In genomic region chr11:2138436-2139117, GRCh38 we compare ENCODE assay signal across 10 cellular contexts. TPM values are rescaled to one million over a fixed set of nuclear protein-coding genes. Genes with fewer than 3 reads are reported as not detected.
DNase-seq lines count a peak whose midpoint lies in the region; ATAC-seq and TF ChIP-seq lines count a peak whose summit lies in the region.
"Had no signal": no experiment of that assay in that cellular context is flagged by ENCODE, and none has a peak within 500 bp of the region (broad histone marks: within the 10 kb centered on the region; RNA-seq: fewer than 3 reads in every experiment).

No MANE protein-coding gene starts in this region.

- no peaks in the 10 kb centered on the region; the same call in none of the 2 replicates for H3K27me3 ChIP-seq in Caco-2 (replicated peaks; ENCODE audit: control insufficient read depth, insufficient read depth, low read length)
- peaks cover 10% of the 10 kb centered on the region for H3K27me3 ChIP-seq in PC-9 (ENCODE audit: insufficient read depth, low read depth)
- peaks cover 5 to 100% (median 45%) of the 10 kb centered on the region in 4 donors for H3K27me3 ChIP-seq in esophagus muscularis mucosa
- peaks cover 47% of the 10 kb centered on the region for H3K27me3 ChIP-seq in trophoblast cell (ENCODE audit: insufficient read depth, low read length)

- H3K9me2 ChIP-seq in PC-9 (ENCODE audit: insufficient read depth) = no peaks in the 10 kb centered on the region

- H4K8ac ChIP-seq in trophoblast cell (ENCODE audit: low read depth, low read length) = peak overlapping the region; percentile 44

- no peak overlapping the region for H3K27ac ChIP-seq in PC-9
- peak overlapping the region in 3 of 4 donors; percentile 19 to 36 (median 23) for H3K27ac ChIP-seq in esophagus muscularis mucosa (replicated peaks in 1 of 4)
- H3K27ac ChIP-seq in trophoblast cell (ENCODE audit: low read depth, low read length) = no peak overlapping the region

- no peak overlapping the region for H2AK5ac ChIP-seq in trophoblast cell (ENCODE audit: low read length)

- TF ChIP-seq EP300 in esophagus muscularis mucosa (IDR thresholded peaks at IDR 0.05) = no peak

- no peak overlapping the region for H2BK120ac ChIP-seq in trophoblast cell (ENCODE audit: insufficient read depth, low read length, poor library complexity)

- H3K4ac ChIP-seq in trophoblast cell (ENCODE audit: low read depth, low read length) = peak overlapping the region; percentile 27

- no peak for TF ChIP-seq CTCF in Caco-2 (IDR thresholded peaks at IDR 0.05; ENCODE audit: insufficient read depth in 1 of 2, low read depth in 1 of 2, low read length in 1 of 2, severe bottlenecking in 1 of 2, unreplicated experiment in 1 of 2)
- no peak for TF ChIP-seq CTCF in PC-9 (conservative IDR thresholded peaks at IDR 0.05)
- no peak for TF ChIP-seq CTCF in esophagus muscularis mucosa (IDR thresholded peaks at IDR 0.05)

- peak overlapping the region; percentile 42 for H3K14ac ChIP-seq in trophoblast cell (ENCODE audit: low read length)

- peaks cover 16% of the 10 kb centered on the region for H3F3A ChIP-seq in PC-9 (ENCODE audit: insufficient read depth, low read depth)

- H4K12ac ChIP-seq in trophoblast cell (ENCODE audit: low read depth, low read length) = no peak overlapping the region

- 1% methylated on average over 44 of the region's 67 CpGs for WGBS in esophagus muscularis mucosa
- WGBS in trophoblast cell (ENCODE audit: extremely low coverage, insufficient coverage, insufficient read length) = no CpG with 5 or more reads among the region's 67 CpGs

- H3K79me2 ChIP-seq in PC-9 (ENCODE audit: low read depth) = no peaks in the 10 kb centered on the region
- H3K79me2 ChIP-seq in trophoblast cell (ENCODE audit: control insufficient read depth, insufficient read depth, low read length, poor library complexity) = peaks cover 5% of the 10 kb centered on the region

- H3K4me2 ChIP-seq in PC-9 = peak overlapping the region; percentile 59; the same call in 1 of the 2 replicates
- peak overlapping the region; percentile 55 for H3K4me2 ChIP-seq in trophoblast cell (ENCODE audit: low read length)

- H3K27ac Mint-ChIP-seq in Caco-2 (ENCODE audit: unreplicated experiment) = peak overlapping the region; percentile 30

- CTCF ChIA-PET in Caco-2 (lab: Charles Lee) = interaction anchor here (0.6 to 2.9 kb wide), 7 partner anchors 12 to 1319 kb away, joined by 3 to 28 read pairs (median 4); no protein-coding TSS in a partner anchor
- CTCF ChIA-PET in PC-9 (lab: Charles Lee) = no interaction called here

- peaks cover 12% of the 10 kb centered on the region for H3K79me1 ChIP-seq in trophoblast cell (ENCODE audit: low read length)

- H2AFZ ChIP-seq in PC-9 (no peak overlapping the region), trophoblast cell (ENCODE audit: insufficient read depth, low read length, poor library complexity) (no peak overlapping the region)

- H3K23ac ChIP-seq in trophoblast cell (ENCODE audit: low read length) = no peak overlapping the region

- H4K20me1 ChIP-seq in PC-9 (ENCODE audit: insufficient read depth) = no peaks in the 10 kb centered on the region

- BruUV-seq in Caco-2 (replicated peaks; lab: Mats Ljungman, UMichigan) (TSS peak; percentile 29), PC-9 (replicated peaks; lab: Mats Ljungman, UMichigan) (no TSS peak)

- peak overlapping the region; percentile 61 for H4K91ac ChIP-seq in trophoblast cell (ENCODE audit: low read depth, low read length)

- no peak for ATAC-seq in HG03097 (IDR thresholded peaks at IDR 0.05; ENCODE audit: low FRiP score, unreplicated experiment)

- H3K9me3 ChIP-seq in Caco-2 (no peaks in the 10 kb centered on the region), PC-9 (ENCODE audit: insufficient read depth, low read depth) (no peaks in the 10 kb centered on the region), esophagus muscularis mucosa (no peaks in the 10 kb centered on the region), trophoblast cell (ENCODE audit: insufficient read depth, low read depth, low read length) (peaks cover 1% of the 10 kb centered on the region)

- no peak overlapping the region for H2BK5ac ChIP-seq in trophoblast cell (ENCODE audit: low read depth, low read length, poor library complexity)

- no peaks in the 10 kb centered on the region for H3K9me3 Mint-ChIP-seq in Caco-2 (ENCODE audit: unreplicated experiment)

- H3K18ac ChIP-seq in trophoblast cell (ENCODE audit: low read length) = peak overlapping the region; percentile 30

- H3K4me1 ChIP-seq in Caco-2 (peaks cover 19% of the 10 kb centered on the region), PC-9 (replicated peaks; ENCODE audit: insufficient read depth) (peaks cover 13% of the 10 kb centered on the region), esophagus muscularis mucosa (peaks cover 9 to 48% (median 44%) of the 10 kb centered on the region in 4 donors), trophoblast cell (ENCODE audit: control insufficient read depth in 1 of 2, insufficient read depth in 2 of 2, low read length in 2 of 2) (peaks cover 5 to 7% of the 10 kb centered on the region in 2 experiments)

- H3K4me1 Mint-ChIP-seq in Caco-2 (ENCODE audit: low read depth, unreplicated experiment) = peaks cover 22% of the 10 kb centered on the region

- H3K9ac ChIP-seq in trophoblast cell (ENCODE audit: low read length) = no peak overlapping the region

- POLR2A ChIA-PET in Caco-2 (lab: Charles Lee) (interaction anchor here (0.6 kb wide), 3 partner anchors 64 to 607 kb away, joined by 3 to 4 read pairs (median 3); no protein-coding TSS in a partner anchor), PC-9 (lab: Charles Lee; ENCODE audit: unreplicated experiment) (no interaction called here)

- H3K27me3 Mint-ChIP-seq in Caco-2 (ENCODE audit: insufficient read depth, unreplicated experiment) = peaks cover 24% of the 10 kb centered on the region

- H3K4me3 ChIP-seq in Caco-2 (ENCODE audit: low read depth, low read length) (peak overlapping the region; percentile 78), PC-9 (no peak overlapping the region), esophagus muscularis mucosa (peak overlapping the region; percentile 46 to 57 (median 48)), trophoblast cell (ENCODE audit: low read depth, low read length) (peak overlapping the region; percentile 69)

- peak in 1 of 2 experiments; percentile 29 for DNase-seq in Caco-2
- DNase-seq in PC-9 = no peak
- DNase-seq in esophagus muscularis mucosa (ENCODE audit: extremely low spot score) = no peak
- DNase-seq in trophoblast cell = no peak
- DNase-seq in COLO668 (lab: John Stamatoyannopoulos, UW; ENCODE audit: unreplicated experiment) = no peak
- no peak for DNase-seq in activated CD4-positive, CD25-positive, alpha-beta regulatory T cell treated with anti-CD3 and anti-CD28 coated beads, Interleukin-2, amount 50 U/mL, for 72 hours
- DNase-seq in iPS-NIHi11 (ENCODE audit: low spot score) = no peak
- DNase-seq: stimulated activated naive CD4-positive, alpha-beta T cell treated with Interleukin-2 at 50 U/mL for 16 hours had no signal

- H3K36me3 Mint-ChIP-seq in Caco-2 (ENCODE audit: insufficient read depth, unreplicated experiment) = peaks cover 48% of the 10 kb centered on the region

- H3K4me3 Mint-ChIP-seq in Caco-2 (ENCODE audit: unreplicated experiment) = peak overlapping the region; percentile 84

- peaks cover 4% of the 10 kb centered on the region for H3K36me3 ChIP-seq in Caco-2 (ENCODE audit: control insufficient read depth, insufficient read depth, low read length)
- H3K36me3 ChIP-seq in PC-9 (ENCODE audit: low read depth) = no peaks in the 10 kb centered on the region
- no peaks in the 10 kb centered on the region for H3K36me3 ChIP-seq in esophagus muscularis mucosa
- H3K36me3 ChIP-seq in trophoblast cell (ENCODE audit: control insufficient read depth in 1 of 2, insufficient read depth in 2 of 2, low read length in 2 of 2) = peaks cover 18 to 19% of the 10 kb centered on the region in 2 experiments

- no peak for TF ChIP-seq POLR2A in esophagus muscularis mucosa (IDR thresholded peaks at IDR 0.05; ENCODE audit: low read depth)

- intact Hi-C loops in Caco-2 (cut with micrococcal nuclease; ENCODE audit: unreplicated experiment) = no loop called here
- intact Hi-C loops in PC-9 (cut with micrococcal nuclease; ENCODE audit: unreplicated experiment) = no loop called here
- intact Hi-C loops in esophagus muscularis mucosa (cut with DNase I) = no loop called here

- no peak overlapping the region for H2BK12ac ChIP-seq in trophoblast cell (ENCODE audit: low read length)

RNA-seq across cellular contexts. Expression of gene IGF2, which starts 0.6 kb away (rescaled TPM):
- total RNA-seq in Caco-2 (2022) (1,375 and 1,397 TPM in 2 replicates), PC-9 (2021) (0.15 and 0.24 TPM in 2 replicates), esophagus muscularis mucosa (10 to 100 TPM; 25.5 to 59.6 (median 33.0) TPM)
- polyA plus RNA-seq in trophoblast cell (2013) = 1,002 and 1,117 TPM in 2 replicates

RNA-seq across cellular contexts. Expression of gene INS, which starts 22.4 kb away (rescaled TPM):
- not detected in 2 replicates for total RNA-seq in Caco-2 (2022)
- total RNA-seq in PC-9 (2021) = not detected in 2 replicates
- total RNA-seq in esophagus muscularis mucosa = not detected
- not detected in 2 replicates for polyA plus RNA-seq in trophoblast cell (2013)

RNA-seq across cellular contexts. Expression of gene TH, which starts 33.0 kb away (rescaled TPM):
- total RNA-seq in Caco-2 (2022) (not detected in 2 replicates), PC-9 (2021) (2.2 and 2.5 TPM in 2 replicates), esophagus muscularis mucosa (1 to 10 TPM in 1 of 4 donors, not detected in 3; 1.3 TPM)
- polyA plus RNA-seq in trophoblast cell (2013) = 0.03 TPM in 2 replicates
- total RNA-seq: mesenteric fat pad had no signal

Comparison
In these comparisons a context has a peak if more than half of its experiments do, and no peak if none do; other contexts are left out.
1. H3K27ac ChIP-seq: peak in esophagus muscularis mucosa (3 of 4); none in PC-9 (single experiment) and trophoblast cell (single experiment).
2. RNA of gene IGF2, which starts 0.6 kb away (total RNA-seq): 1,375 to 1,397 TPM in Caco-2; 25.5 to 59.6 TPM in esophagus muscularis mucosa and 0.15 to 0.24 TPM in PC-9; every median in the first group is over 10 times any median in the second.